Comparison of ENCODE assay signal across 19 cellular contexts in the genomic region with DNA sequence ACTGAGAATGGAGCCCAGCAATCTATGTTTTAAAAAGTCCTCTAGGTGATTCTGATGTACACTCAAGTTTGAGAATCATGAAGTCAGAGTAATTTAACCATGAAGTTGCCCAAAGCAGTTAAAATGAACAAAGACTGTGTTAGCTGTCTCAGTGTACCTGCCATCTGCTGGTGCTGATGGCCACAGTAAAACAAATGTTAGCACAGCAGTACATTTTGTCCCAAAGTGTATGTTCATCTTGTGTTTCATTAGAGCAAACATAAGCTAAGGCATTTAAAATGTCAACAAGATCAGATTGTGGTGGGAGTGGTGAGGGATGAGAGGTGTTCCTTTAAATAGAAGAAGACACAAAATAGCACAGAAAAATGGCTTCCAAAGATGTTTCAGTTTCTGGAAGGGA. TPM values are rescaled to one million over a fixed set of nuclear protein-coding genes. Genes with fewer than 3 reads are reported as not detected.
A peak's percentile ranks its signal among the peaks of the same experiment; 100 is the strongest.
DNase-seq lines count a peak whose midpoint lies in the region; ATAC-seq and TF ChIP-seq lines count a peak whose summit lies in the region.
"Had no signal": no experiment of that assay in that cellular context is flagged by ENCODE, and none has a peak within 500 bp of the region (broad histone marks: within the 10 kb centered on the region; RNA-seq: fewer than 3 reads in every experiment).

No MANE protein-coding gene starts in this region.

- TF ChIP-seq CTCF in upper lobe of right lung (IDR thresholded peaks at IDR 0.05) (no peak), upper lobe of left lung (IDR thresholded peaks at IDR 0.05) (no peak)

- H3K27ac Mint-ChIP-seq in activated T-cell treated with anti-CD3 and anti-CD28 coated beads, Interleukin-2, amount 50 U/mL, for 24 hours: no peak overlapping the region
- H3K27ac Mint-ChIP-seq: activated T-helper 2 cell treated with anti-CD3 and anti-CD28 coated beads, Interferon-gamma antibody, Interleukin-2, Interleukin-4, amounts not matched to agents 10 μg/mL and 5 μg/mL and 100 μg/mL, durations not matched to agents 14 hours and 24 hours and 36 hours; naive thymus-derived CD4-positive, alpha-beta T cell; progenitor cell of endocrine pancreas; T-cell had no signal

- intact Hi-C loops in Right ventricle myocardium superior (cut with DNase I) (no loop called here), cardiac septum (cut with DNase I) (no loop called here), left colon (cut with DNase I, micrococcal nuclease) (no loop called here), upper lobe of right lung (cut with DNase I) (no loop called here)

- no peaks in the 10 kb centered on the region for H3K9me3 Mint-ChIP-seq in activated T-cell treated with anti-CD3 and anti-CD28 coated beads, Interleukin-2, amount 50 U/mL, for 24 hours
- H3K9me3 Mint-ChIP-seq: activated T-helper 2 cell treated with anti-CD3 and anti-CD28 coated beads, Interferon-gamma antibody, Interleukin-2, Interleukin-4, amounts not matched to agents 10 μg/mL and 5 μg/mL and 100 μg/mL, durations not matched to agents 14 hours and 24 hours and 36 hours; T-cell had no signal

- peak; percentile 15 for ATAC-seq in Right ventricle myocardium superior (ENCODE audit: poor library complexity)
- ATAC-seq in left colon: peak; percentile 59
- peak; percentile 27 for ATAC-seq in upper lobe of right lung
- ATAC-seq in upper lobe of left lung (ENCODE audit: low FRiP score in 2 of 2): no peak
- ATAC-seq: naive thymus-derived CD4-positive, alpha-beta T cell; T-cell had no signal

- no peaks in the 10 kb centered on the region for H3K36me3 Mint-ChIP-seq in activated T-cell treated with anti-CD3 and anti-CD28 coated beads, Interleukin-2, amount 50 U/mL, for 24 hours (ENCODE audit: low read depth)
- H3K36me3 Mint-ChIP-seq: naive thymus-derived CD4-positive, alpha-beta T cell; T-cell had no signal

- no peaks in the 10 kb centered on the region for H3K36me3 ChIP-seq in upper lobe of right lung
- H3K36me3 ChIP-seq in upper lobe of left lung: no peaks in the 10 kb centered on the region
- H3K36me3 ChIP-seq: adrenal gland had no signal

- H3K9me3 ChIP-seq in upper lobe of right lung: no peaks in the 10 kb centered on the region
- no peaks in the 10 kb centered on the region for H3K9me3 ChIP-seq in upper lobe of left lung
- H3K9me3 ChIP-seq: adrenal gland had no signal

- H3K4me1 ChIP-seq in upper lobe of right lung: no peaks in the 10 kb centered on the region
- peaks cover 0 to 11% (median 8%) of the 10 kb centered on the region in 4 donors for H3K4me1 ChIP-seq in upper lobe of left lung
- H3K4me1 ChIP-seq: adrenal gland had no signal

- no peak overlapping the region for H3K4me3 Mint-ChIP-seq in activated T-cell treated with anti-CD3 and anti-CD28 coated beads, Interleukin-2, amount 50 U/mL, for 24 hours
- H3K4me3 Mint-ChIP-seq: naive thymus-derived CD4-positive, alpha-beta T cell; T-cell had no signal

- TF ChIP-seq POLR2A in upper lobe of left lung (IDR thresholded peaks at IDR 0.05): no peak

- H3K27ac ChIP-seq in upper lobe of right lung (no peak overlapping the region), upper lobe of left lung (no peak overlapping the region)
- H3K27ac ChIP-seq: adrenal gland had no signal

- H3K27me3 ChIP-seq in upper lobe of right lung (no peaks in the 10 kb centered on the region), upper lobe of left lung (no peaks in the 10 kb centered on the region)
- H3K27me3 ChIP-seq: adrenal gland had no signal

- no peak for TF ChIP-seq EP300 in upper lobe of left lung (IDR thresholded peaks at IDR 0.05)

- no peak overlapping the region for H3K4me3 ChIP-seq in upper lobe of right lung
- H3K4me3 ChIP-seq in upper lobe of left lung: no peak overlapping the region
- H3K4me3 ChIP-seq: adrenal gland, lung had no signal

- H3K27me3 Mint-ChIP-seq in activated T-cell treated with anti-CD3 and anti-CD28 coated beads, Interleukin-2, amount 50 U/mL, for 24 hours: peaks cover 30% of the 10 kb centered on the region
- H3K27me3 Mint-ChIP-seq: progenitor cell of endocrine pancreas had no signal

- no peaks in the 10 kb centered on the region for H3K4me1 Mint-ChIP-seq in activated T-cell treated with anti-CD3 and anti-CD28 coated beads, Interleukin-2, amount 50 U/mL, for 24 hours (ENCODE audit: low read depth)
- H3K4me1 Mint-ChIP-seq: T-cell had no signal

- no peak for DNase-seq in Right ventricle myocardium superior
- no peak for DNase-seq in cardiac septum (ENCODE audit: low spot score)
- DNase-seq in NCI-H774 (lab: John Stamatoyannopoulos, UW): peak; percentile 21
- DNase-seq in left colon: no peak
- DNase-seq in upper lobe of right lung: no peak
- no peak for DNase-seq in hepatic stellate cell (ENCODE audit: low spot score)
- DNase-seq in activated T-cell treated with anti-CD3 and anti-CD28 coated beads, Interleukin-2, amount 50 U/mL, for 24 hours: no peak
- no peak for DNase-seq in upper lobe of left lung
- DNase-seq: cerebellar nuclear complex; GOT3; Karpas-422; naive thymus-derived CD4-positive, alpha-beta T cell; NCI-H146; T-cell had no signal

RNA-seq across cellular contexts. Expression of gene FYB2, which starts 31.1 kb away (rescaled TPM):
- total RNA-seq in Right ventricle myocardium superior: 14.3 TPM
- total RNA-seq in cardiac septum: 6.0 TPM
- 1 to 10 TPM; 1.4 to 6.0 TPM for total RNA-seq in left colon
- total RNA-seq in upper lobe of right lung: 1.7 TPM
- 10 to 100 TPM in 2 of 6 donors, 1 to 10 TPM in 4; 1.2 to 43.2 (median 7.2) TPM for total RNA-seq in upper lobe of left lung
- total RNA-seq: activated CD8-positive, alpha-beta memory T cell treated with anti-CD3 and anti-CD28 coated beads for 36 hours; activated T-helper 2 cell treated with anti-CD3 and anti-CD28 coated beads, Interferon-gamma antibody, Interleukin-2, Interleukin-4, amounts not matched to agents 10 μg/mL and 5 μg/mL and 100 μg/mL, durations not matched to agents 14 hours and 24 hours and 36 hours; adrenal gland; naive thymus-derived CD4-positive, alpha-beta T cell; T-cell had no signal

Comparison
In these comparisons a context has a peak if more than half of its experiments do, and no peak if none do; other contexts are left out.
1. ATAC-seq: peak in Right ventricle myocardium superior (single experiment), left colon (single experiment) and upper lobe of right lung (single experiment); none in upper lobe of left lung (0 of 2).